22 cellular contexts compared by ENCODE assay signal in the genomic region with DNA sequence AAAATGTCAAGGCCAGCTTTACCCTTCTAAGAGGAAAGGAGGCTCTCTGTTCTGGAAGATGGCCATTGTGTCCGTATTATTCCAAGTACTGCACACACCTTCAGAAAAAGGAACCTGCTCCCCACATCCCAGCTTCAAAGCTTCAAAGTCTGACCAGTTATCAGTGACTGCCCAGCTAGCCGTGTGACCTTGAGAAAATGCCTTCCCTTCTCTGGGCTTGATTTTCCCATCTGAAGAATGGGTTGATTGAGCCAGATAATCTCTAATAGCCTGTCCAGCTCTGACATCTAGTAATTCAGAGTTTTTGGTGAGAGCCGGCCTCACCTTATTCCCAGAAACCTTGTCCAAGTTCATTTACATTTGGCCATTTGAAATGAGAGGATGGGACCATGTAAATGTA. TPM values are rescaled to one million over a fixed set of nuclear protein-coding genes. Genes with fewer than 3 reads are reported as not detected.
A peak's percentile ranks its signal among the peaks of the same experiment; 100 is the strongest.
DNase-seq lines count a peak whose midpoint lies in the region; ATAC-seq, FAIRE-seq and TF ChIP-seq lines count a peak whose summit lies in the region.
"Had no signal": no experiment of that assay in that cellular context is flagged by ENCODE, and none has a peak within 500 bp of the region (broad histone marks: within the 10 kb centered on the region; RNA-seq: fewer than 3 reads in every experiment).

No MANE protein-coding gene starts in this region.

- H3K36me3 Mint-ChIP-seq in activated T-cell treated with anti-CD3 and anti-CD28 coated beads, Interleukin-2, amount 50 U/mL, for 4 hours (ENCODE audit: insufficient read depth) = peaks cover 5% of the 10 kb centered on the region
- no peaks in the 10 kb centered on the region for H3K36me3 Mint-ChIP-seq in IgD-negative memory B cell
- peaks cover 3% of the 10 kb centered on the region for H3K36me3 Mint-ChIP-seq in progenitor cell of endocrine pancreas (ENCODE audit: insufficient read depth)

- CTCF ChIA-PET in endothelial cell of umbilical vein (lab: Charles Lee) = no interaction called here

- BruUV-seq in endothelial cell of umbilical vein (replicated peaks; lab: Mats Ljungman, UMichigan) = TSS peak; percentile 4

- peaks cover 15% of the 10 kb centered on the region for H3K4me1 Mint-ChIP-seq in activated T-cell treated with anti-CD3 and anti-CD28 coated beads, Interleukin-2, amount 50 U/mL, for 4 hours (ENCODE audit: low read depth)
- peaks cover 10 to 19% (median 10%) of the 10 kb centered on the region in 3 donors for H3K4me1 Mint-ChIP-seq in IgD-negative memory B cell
- peaks cover 2% of the 10 kb centered on the region for H3K4me1 Mint-ChIP-seq in progenitor cell of endocrine pancreas (ENCODE audit: low read depth)

- H3K9ac ChIP-seq in endothelial cell of umbilical vein (replicated peaks; ENCODE audit: extremely low read depth, insufficient read depth, low read length) = no peak overlapping the region

- H3K27ac ChIP-seq in endothelial cell of umbilical vein (ENCODE audit: insufficient read depth, low read depth, low read length) (no peak overlapping the region), gastrocnemius medialis (peak overlapping the region; percentile 93 to 95 (median 93)), right cardiac atrium (ENCODE audit: low read length) (no peak overlapping the region)
- H3K27ac ChIP-seq: SJSA1 had no signal

- H3K4me1 ChIP-seq in endothelial cell of umbilical vein (ENCODE audit: control insufficient read depth, extremely low read depth, insufficient read depth, low read length) (peaks cover 17% of the 10 kb centered on the region), gastrocnemius medialis (peaks cover 9 to 10% of the 10 kb centered on the region in 2 donors), right cardiac atrium (ENCODE audit: control insufficient read depth, insufficient read depth, low read length) (no peaks in the 10 kb centered on the region)

- H3K27me3 Mint-ChIP-seq in activated T-cell treated with anti-CD3 and anti-CD28 coated beads, Interleukin-2, amount 50 U/mL, for 4 hours (ENCODE audit: low read depth) = peaks cover 5% of the 10 kb centered on the region
- H3K27me3 Mint-ChIP-seq in IgD-negative memory B cell (peaks cover 14% of the 10 kb centered on the region), progenitor cell of endocrine pancreas (peaks cover 43% of the 10 kb centered on the region)

- no peak for FAIRE-seq in endothelial cell of umbilical vein (lab: Jason Lieb, UNC)
- FAIRE-seq: GM12892 had no signal

- dilution Hi-C loops in endothelial cell of umbilical vein (cut with MboI; ENCODE audit: extremely low pct_ligation_motif_present, low sequenced_read_pairs) = no loop called here

- H3K9me3 ChIP-seq in endothelial cell of umbilical vein (replicated peaks; ENCODE audit: control insufficient read depth, insufficient read depth, low read length) = no peaks in the 10 kb centered on the region
- H3K9me3 ChIP-seq in gastrocnemius medialis = no peaks in the 10 kb centered on the region
- no peaks in the 10 kb centered on the region for H3K9me3 ChIP-seq in right cardiac atrium (ENCODE audit: control insufficient read depth, low read length)
- H3K9me3 ChIP-seq: SJSA1, spleen, vagina had no signal

- peak overlapping the region; percentile 86 for H3K4me3 Mint-ChIP-seq in activated T-cell treated with anti-CD3 and anti-CD28 coated beads, Interleukin-2, amount 50 U/mL, for 4 hours
- H3K4me3 Mint-ChIP-seq in IgD-negative memory B cell = peak overlapping the region in 2 of 4 donors; percentile 70 to 83
- no peak overlapping the region for H3K4me3 Mint-ChIP-seq in progenitor cell of endocrine pancreas (ENCODE audit: low read depth)
- H3K4me3 Mint-ChIP-seq: activated CD4-positive, alpha-beta T cell treated with anti-CD3 and anti-CD28 coated beads, Interleukin-2, amount 10 ng/mL, durations not matched to agents 7 days and 5 days had no signal

- TF ChIP-seq CTCF in endothelial cell of umbilical vein (IDR thresholded peaks at IDR 0.05; ENCODE audit: extremely low read depth in 1 of 2, insufficient read depth in 1 of 2, low read depth in 1 of 2, low read length in 2 of 2) = no peak
- TF ChIP-seq CTCF in gastrocnemius medialis (IDR thresholded peaks at IDR 0.05 in 4 of 5, conservative IDR thresholded peaks at IDR 0.05 in 1 of 5) = no peak
- TF ChIP-seq CTCF in progenitor cell of endocrine pancreas (IDR thresholded peaks at IDR 0.05; ENCODE audit: unreplicated experiment) = no peak

- 84% methylated on average over 3 of the region's 3 CpGs for WGBS in right cardiac atrium

- H3K27ac Mint-ChIP-seq in IgD-negative memory B cell (peak overlapping the region in 2 of 3 donors; percentile 51 to 66), progenitor cell of endocrine pancreas (no peak overlapping the region)
- H3K27ac Mint-ChIP-seq: activated CD4-positive, alpha-beta T cell treated with anti-CD3 and anti-CD28 coated beads, Interleukin-2, amount 10 ng/mL, durations not matched to agents 7 days and 5 days; mesothelial cell of epicardium had no signal

- no peaks in the 10 kb centered on the region for H3K36me3 ChIP-seq in endothelial cell of umbilical vein (ENCODE audit: control insufficient read depth in 2 of 2, extremely low read depth in 1 of 2, insufficient read depth in 2 of 2, low read length in 2 of 2)
- peaks cover 0 to 4% of the 10 kb centered on the region in 2 donors for H3K36me3 ChIP-seq in gastrocnemius medialis
- H3K36me3 ChIP-seq: SJSA1, spleen, vagina had no signal

- H2AFZ ChIP-seq in endothelial cell of umbilical vein (ENCODE audit: low read depth, low read length) = no peak overlapping the region

- H3K4me3 ChIP-seq in endothelial cell of umbilical vein (replicated peaks in 1 of 3; ENCODE audit: insufficient read depth in 1 of 3, low read depth in 1 of 3, low read length in 3 of 3) (no peak overlapping the region), gastrocnemius medialis (peak overlapping the region in 3 of 4 donors; percentile 69 to 77 (median 72)), right cardiac atrium (ENCODE audit: low read length) (no peak overlapping the region)

- no peak for ATAC-seq in activated T-cell treated with anti-CD3 and anti-CD28 coated beads, Interleukin-2, amount 50 U/mL, for 4 hours
- ATAC-seq in gastrocnemius medialis = no peak
- ATAC-seq in GM18519 (IDR thresholded peaks at IDR 0.05; ENCODE audit: low FRiP score, unreplicated experiment) = no peak
- no peak for ATAC-seq in right cardiac atrium

- no peaks in the 10 kb centered on the region for H3K9me3 Mint-ChIP-seq in activated T-cell treated with anti-CD3 and anti-CD28 coated beads, Interleukin-2, amount 50 U/mL, for 4 hours
- H3K9me3 Mint-ChIP-seq in IgD-negative memory B cell (peaks cover 0 to 2% (median 0%) of the 10 kb centered on the region in 3 donors), progenitor cell of endocrine pancreas (ENCODE audit: low read depth) (peaks cover 4% of the 10 kb centered on the region)
- H3K9me3 Mint-ChIP-seq: activated CD4-positive, alpha-beta T cell treated with anti-CD3 and anti-CD28 coated beads, Interleukin-2, amount 10 ng/mL, durations not matched to agents 7 days and 5 days; central memory CD8-positive, alpha-beta T cell had no signal

- POLR2A ChIA-PET in endothelial cell of umbilical vein (lab: Charles Lee) = no interaction called here

- H3K4me2 ChIP-seq in endothelial cell of umbilical vein (ENCODE audit: insufficient read depth, low read length) = no peak overlapping the region

- TF ChIP-seq POLR2A in endothelial cell of umbilical vein (IDR thresholded peaks at IDR 0.05; ENCODE audit: low read depth, low read length) (no peak), gastrocnemius medialis (IDR thresholded peaks at IDR 0.05) (no peak)

- H3K79me2 ChIP-seq in endothelial cell of umbilical vein (ENCODE audit: control insufficient read depth, insufficient read depth, low read length) = no peaks in the 10 kb centered on the region

- H3K27me3 ChIP-seq in endothelial cell of umbilical vein (ENCODE audit: control insufficient read depth in 2 of 2, insufficient read depth in 2 of 2, low read length in 2 of 2) (peaks cover 11 to 19% of the 10 kb centered on the region in 2 experiments), gastrocnemius medialis (no peaks in the 10 kb centered on the region), right cardiac atrium (ENCODE audit: control insufficient read depth, insufficient read depth) (no peaks in the 10 kb centered on the region)
- H3K27me3 ChIP-seq: vagina had no signal

- H4K20me1 ChIP-seq in endothelial cell of umbilical vein (replicated peaks; ENCODE audit: control insufficient read depth, extremely low read depth, insufficient read depth, low read length) = no peaks in the 10 kb centered on the region

- in situ Hi-C loops in gastrocnemius medialis (cut with MboI; ENCODE audit: low sequenced_read_pairs in 4 of 4) = loop anchor here in 2 of 4 donors (10.0 to 25.0 kb wide), 2 partner anchors 103 to 115 kb away; no protein-coding TSS in a partner anchor

- intact Hi-C loops in endothelial cell of umbilical vein (cut with micrococcal nuclease) = loop anchor here (2.0 kb wide), 1 partner anchor 23 kb away; no protein-coding TSS in a partner anchor
- intact Hi-C loops in gastrocnemius medialis (cut with DNase I; ENCODE audit: low total_unique reads) = loop anchor here (5.0 to 10.0 kb wide), 2 partner anchors 250 to 1587 kb away; a partner anchor contains a TSS
- intact Hi-C loops in right cardiac atrium (cut with DNase I) = no loop called here

- no peaks in the 10 kb centered on the region for H3K9me1 ChIP-seq in endothelial cell of umbilical vein (replicated peaks; ENCODE audit: control insufficient read depth, extremely low read depth, insufficient read depth, low read length)

- DNase-seq in activated T-cell treated with anti-CD3 and anti-CD28 coated beads, Interleukin-2, amount 50 U/mL, for 4 hours = no peak
- DNase-seq in activated T-cell treated with anti-CD3 and anti-CD28 coated beads, Interleukin-2, amount 50 U/mL, for 48 hours = no peak
- DNase-seq in endothelial cell of umbilical vein (ENCODE audit: low read depth, low spot score) (no peak), gastrocnemius medialis (no peak), progenitor cell of endocrine pancreas (ENCODE audit: low spot score, unreplicated experiment) (no peak), right cardiac atrium (no peak)
- DNase-seq: activated CD4-positive, alpha-beta T cell treated with anti-CD3 and anti-CD28 coated beads, Interleukin-2, amount 10 ng/mL, durations not matched to agents 7 days and 5 days; activated gamma-delta T cell; aorta; GOT3; IMR-90; spleen; T-helper 2 cell had no signal

RNA-seq across cellular contexts. Expression of a gene that starts 3.0 kb away (rescaled TPM):
- total RNA-seq in activated T-cell treated with anti-CD3 and anti-CD28 coated beads, Interleukin-2, amount 50 U/mL, for 4 hours = 1 to 10 TPM; 5.8 to 7.3 (median 7.1) TPM
- polyA plus RNA-seq in IgD-negative memory B cell (not detected), endothelial cell of umbilical vein (4.1 and 4.4 TPM in 2 replicates), right cardiac atrium (2.1 TPM)
- total RNA-seq in endothelial cell of umbilical vein (7.9 and 13.3 TPM in 2 replicates), gastrocnemius medialis (10 to 100 TPM; 15.7 to 73.3 (median 42.3) TPM), progenitor cell of endocrine pancreas (0.96 and 1.5 TPM in 2 replicates), right cardiac atrium (1 to 10 TPM; 5.5 to 8.2 (median 5.9) TPM)
- polyA plus RNA-seq in endothelial cell of umbilical vein (2011; cell fraction: cytosol; rRNA removed) = 3.7 and 3.9 TPM in 2 replicates
- 13.9 and 14.5 TPM in 2 replicates for polyA plus RNA-seq in endothelial cell of umbilical vein (2011; cell fraction: nucleus; rRNA removed)
- polyA plus RNA-seq in endothelial cell of umbilical vein (2012) = 1.8 and 2.4 TPM in 2 replicates
- polyA minus RNA-seq in endothelial cell of umbilical vein = 16.5 and 16.8 TPM in 2 replicates
- 15.6 TPM for polyA minus RNA-seq in endothelial cell of umbilical vein (2011; cell fraction: cytosol; rRNA and poly(A)+ RNA removed)
- polyA minus RNA-seq in endothelial cell of umbilical vein (2011; cell fraction: nucleus; rRNA and poly(A)+ RNA removed) = 12.7 and 13.6 TPM in 2 replicates
- total RNA-seq: IMR-90, OCI-LY7 had no signal
- polyA plus RNA-seq: BJ, IMR-90 had no signal

Comparison
In these comparisons a context has a peak if more than half of its experiments do, and no peak if none do; other contexts are left out.
1. H3K27ac ChIP-seq: peak in gastrocnemius medialis (4 of 4); none in endothelial cell of umbilical vein (single experiment) and right cardiac atrium (single experiment).
2. H3K4me3 ChIP-seq: peak in gastrocnemius medialis (3 of 4); none in endothelial cell of umbilical vein (0 of 3) and right cardiac atrium (single experiment).
3. intact Hi-C loops: an anchor here in endothelial cell of umbilical vein (2.0 kb wide) and gastrocnemius medialis (5.0 to 10.0 kb wide); none called in right cardiac atrium.